ENCODE assay signal across 23 cellular contexts in the genomic region with DNA sequence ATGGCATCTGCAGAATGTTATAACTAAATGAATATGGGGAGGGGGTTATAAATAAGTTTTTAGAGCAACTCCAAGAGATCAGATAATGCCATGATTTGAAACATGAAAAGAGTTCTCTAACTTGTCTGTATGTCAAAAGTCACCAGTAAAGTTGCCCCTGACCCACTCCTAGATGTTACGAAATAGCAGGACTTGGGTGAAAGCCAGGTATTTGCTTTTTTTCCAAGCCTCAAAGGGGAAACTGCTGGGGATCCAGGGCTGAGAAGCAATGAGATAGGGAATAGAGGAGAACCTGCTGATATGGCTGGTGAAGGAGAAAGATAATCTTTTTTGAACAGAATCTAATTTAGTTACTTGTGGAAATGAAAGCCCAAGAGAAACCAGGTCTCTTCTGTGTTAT.
"Had no signal": no experiment of that assay in that cellular context is flagged by ENCODE, and none has a peak within 500 bp of the region (broad histone marks: within the 10 kb centered on the region; RNA-seq: fewer than 3 reads in every experiment).

No MANE protein-coding gene starts in this region.

- H3K27me3 Mint-ChIP-seq: naive B cell had no signal

- H3K4me1 ChIP-seq: esophagus muscularis mucosa, foreskin keratinocyte, gastroesophageal sphincter, heart left ventricle, left lung, lower lobe of right lung had no signal

- H3K27ac ChIP-seq: coronary artery, dorsolateral prefrontal cortex, esophagus muscularis mucosa, foreskin keratinocyte, gastroesophageal sphincter, heart left ventricle, left lung, lower lobe of right lung had no signal

- H3K27me3 ChIP-seq: dorsolateral prefrontal cortex, esophagus muscularis mucosa, foreskin keratinocyte, gastroesophageal sphincter, heart left ventricle, left lung had no signal

- H3K4me3 ChIP-seq: coronary artery, dorsolateral prefrontal cortex, esophagus muscularis mucosa, gastroesophageal sphincter, heart left ventricle, left lung, lower lobe of right lung, mucosa of descending colon had no signal

- H3K4me1 Mint-ChIP-seq: mesothelial cell of epicardium, naive B cell had no signal

- FAIRE-seq: colon, endothelial cell of umbilical vein, frontal cortex, islet of Langerhans, keratinocyte had no signal

- ATAC-seq: foreskin keratinocyte, gastroesophageal sphincter, heart left ventricle, left cardiac atrium, left lung, left ventricle myocardium superior, lower lobe of right lung, mucosa of descending colon had no signal

- H3K36me3 Mint-ChIP-seq: naive B cell had no signal

- H3K9me3 ChIP-seq: esophagus muscularis mucosa, lower lobe of right lung, mucosa of descending colon had no signal

- H3K36me3 ChIP-seq: esophagus muscularis mucosa, gastroesophageal sphincter, heart left ventricle, left lung, lower lobe of right lung had no signal

- DNase-seq: dermis blood vessel endothelial cell; dorsolateral prefrontal cortex; effector CD4-positive, alpha-beta T cell; effector memory CD4-positive, alpha-beta T cell; foreskin keratinocyte; heart left ventricle; hippocampal formation; left cardiac atrium; left lung; left ventricle myocardium superior; lower lobe of right lung; mesenchymal stem cell; mucosa of descending colon; naive B cell had no signal

- H3K27ac Mint-ChIP-seq: mesothelial cell of epicardium had no signal

- H3K4me3 Mint-ChIP-seq: mesothelial cell of epicardium, naive B cell had no signal
